Comparison of ENCODE assay signal across 21 cellular contexts in the genomic region with DNA sequence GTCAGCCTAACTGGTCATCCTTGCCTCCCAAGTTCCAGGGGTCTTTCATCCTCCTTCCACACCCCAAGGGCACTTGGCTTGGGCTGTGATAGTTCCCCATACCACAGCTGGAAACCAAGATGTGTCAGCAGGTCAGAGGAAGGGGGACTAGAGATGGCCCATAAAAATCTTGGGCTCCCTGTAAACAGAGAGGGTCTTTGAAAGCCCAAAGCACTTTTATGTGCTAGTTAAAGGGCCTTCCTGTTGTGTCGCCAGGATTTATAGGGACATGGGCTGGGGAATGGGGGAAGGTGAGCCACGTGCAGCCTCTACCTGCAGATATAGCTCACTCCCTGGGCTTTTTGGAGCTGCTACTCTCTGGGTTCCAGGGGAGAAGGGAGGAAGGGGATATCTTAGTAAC. TPM values are rescaled to one million over a fixed set of nuclear protein-coding genes. Genes with fewer than 3 reads are reported as not detected.
DNase-seq lines count a peak whose midpoint lies in the region; ATAC-seq and TF ChIP-seq lines count a peak whose summit lies in the region.
"Had no signal": no experiment of that assay in that cellular context is flagged by ENCODE, and none has a peak within 500 bp of the region (broad histone marks: within the 10 kb centered on the region; RNA-seq: fewer than 3 reads in every experiment).

No MANE protein-coding gene starts in this region.

- H3K9me2 ChIP-seq in PC-9 (ENCODE audit: insufficient read depth), result no peaks in the 10 kb centered on the region

- CTCF ChIA-PET in HEK293 (lab: Yijun Ruan, JAX), result interaction anchor here (0.5 to 12.4 kb wide), 4 partner anchors 10 to 1976 kb away, joined by 3 to 182 read pairs (median 4); no protein-coding TSS in a partner anchor
- CTCF ChIA-PET in PC-9 (lab: Charles Lee), result no interaction called here

- no peaks in the 10 kb centered on the region for H3K9me3 ChIP-seq in BLaER1
- H3K9me3 ChIP-seq in HEK293 (ENCODE audit: control insufficient read depth, insufficient read depth, low read depth, low read length), result no peaks in the 10 kb centered on the region
- H3K9me3 ChIP-seq in PC-9 (ENCODE audit: insufficient read depth, low read depth), result no peaks in the 10 kb centered on the region
- H3K9me3 ChIP-seq in smooth muscle cell (replicated peaks; ENCODE audit: low read depth), result no peaks in the 10 kb centered on the region
- H3K9me3 ChIP-seq: BE2C, Caco-2 had no signal

- H2AFZ ChIP-seq in PC-9, result no peak overlapping the region
- no peak overlapping the region for H2AFZ ChIP-seq in smooth muscle cell (ENCODE audit: low read depth)

- intact Hi-C loops in PC-9 (cut with micrococcal nuclease; ENCODE audit: unreplicated experiment), result loop anchor here (10.0 kb wide), 1 partner anchor 326 kb away; no protein-coding TSS in a partner anchor

- H3K27me3 ChIP-seq in BLaER1 (no peaks in the 10 kb centered on the region), PC-9 (ENCODE audit: insufficient read depth, low read depth) (no peaks in the 10 kb centered on the region), smooth muscle cell (ENCODE audit: low read depth) (no peaks in the 10 kb centered on the region)
- H3K27me3 ChIP-seq: BE2C had no signal

- no peak overlapping the region; the same call in 1 of the 2 replicates for H3K4me3 ChIP-seq in BLaER1
- H3K4me3 ChIP-seq in HEK293 (ENCODE audit: low read depth, low read length), result no peak overlapping the region
- no peak overlapping the region for H3K4me3 ChIP-seq in PC-9
- H3K4me3 ChIP-seq in smooth muscle cell, result no peak overlapping the region

- ATAC-seq in HG02588 (IDR thresholded peaks at IDR 0.05; ENCODE audit: unreplicated experiment), result no peak

- H3K36me3 ChIP-seq in BLaER1 (no peaks in the 10 kb centered on the region), HEK293 (ENCODE audit: control insufficient read depth in 2 of 2, insufficient read depth in 1 of 2, low read length in 2 of 2) (no peaks in the 10 kb centered on the region), PC-9 (ENCODE audit: low read depth) (no peaks in the 10 kb centered on the region), smooth muscle cell (ENCODE audit: low read depth) (no peaks in the 10 kb centered on the region)
- H3K36me3 ChIP-seq: BE2C had no signal

- peaks cover 4% of the 10 kb centered on the region for H3K79me2 ChIP-seq in PC-9 (ENCODE audit: low read depth)
- no peaks in the 10 kb centered on the region for H3K79me2 ChIP-seq in smooth muscle cell (ENCODE audit: low read depth)

- no TSS peak for BruUV-seq in PC-9 (replicated peaks; lab: Mats Ljungman, UMichigan)

- H4K20me1 ChIP-seq in BLaER1 (no peaks in the 10 kb centered on the region), PC-9 (ENCODE audit: insufficient read depth) (no peaks in the 10 kb centered on the region), smooth muscle cell (ENCODE audit: low read depth) (no peaks in the 10 kb centered on the region)

- DNase-seq in PC-9 (no peak), left kidney (ENCODE audit: low read depth, low spot score) (peak; percentile 35), 8988T (no peak), NCI-H2196 treated with DMSO at 0.1 percent for 48 hours (lab: John Stamatoyannopoulos, UW; ENCODE audit: unreplicated experiment) (no peak), smooth muscle cell (lab: John Stamatoyannopoulos, UW; ENCODE audit: unreplicated experiment) (no peak)
- DNase-seq: ACHN; BE2C; C1 segment of cervical spinal cord; Caco-2; Calu3; CD4-positive, alpha-beta memory T cell; CD4-positive, CD25-positive, alpha-beta regulatory T cell; CD8-positive, alpha-beta memory T cell; GF-D8 had no signal

- POLR2A ChIA-PET in HEK293 (lab: Yijun Ruan, JAX) (no interaction called here), PC-9 (lab: Charles Lee; ENCODE audit: unreplicated experiment) (no interaction called here)

- TF ChIP-seq CTCF in HEK293 (tag by site-specific recombination; IDR thresholded peaks at IDR 0.05), result no peak
- no peak for TF ChIP-seq CTCF in PC-9 (conservative IDR thresholded peaks at IDR 0.05)
- no peak for TF ChIP-seq CTCF in smooth muscle cell (IDR thresholded peaks at IDR 0.05; ENCODE audit: borderline replicate concordance, insufficient read depth, poor library complexity, severe bottlenecking)

- H3K4me1 ChIP-seq in BLaER1 (peaks cover 72% of the 10 kb centered on the region), HEK293 (ENCODE audit: control insufficient read depth, insufficient read depth, low read length) (no peaks in the 10 kb centered on the region), PC-9 (replicated peaks; ENCODE audit: insufficient read depth) (peaks cover 100% of the 10 kb centered on the region), smooth muscle cell (ENCODE audit: low read depth) (no peaks in the 10 kb centered on the region)
- H3K4me1 ChIP-seq: Caco-2 had no signal

- H3K9ac ChIP-seq in BLaER1, result peak overlapping the region; percentile 69
- no peak overlapping the region for H3K9ac ChIP-seq in smooth muscle cell (ENCODE audit: low read depth)

- H3F3A ChIP-seq in PC-9 (ENCODE audit: insufficient read depth, low read depth) (peaks cover 73% of the 10 kb centered on the region), smooth muscle cell (ENCODE audit: low read depth) (no peaks in the 10 kb centered on the region)

- 66% methylated on average over 2 of the region's 2 CpGs for WGBS in smooth muscle cell (ENCODE audit: low lambda C conversion rate)

- H3K4me2 ChIP-seq in BLaER1, result peak overlapping the region; percentile 92
- peak overlapping the region; percentile 68 for H3K4me2 ChIP-seq in PC-9
- H3K4me2 ChIP-seq in smooth muscle cell, result no peak overlapping the region

- H3K27ac ChIP-seq in BLaER1, result peak overlapping the region; percentile 92
- H3K27ac ChIP-seq in HEK293 (ENCODE audit: extremely low read depth, low read depth, low read length), result no peak overlapping the region
- peak overlapping the region; percentile 99 for H3K27ac ChIP-seq in PC-9
- H3K27ac ChIP-seq in smooth muscle cell (ENCODE audit: low read depth), result no peak overlapping the region
- H3K27ac ChIP-seq: 22Rv1 had no signal

TF ChIP-seq in HEK293, 187 proteins besides CTCF, POLR2A, EP300 and RAD21:
- TF ChIP-seq ZIC2 (tag by site-specific recombination; IDR thresholded peaks at IDR 0.05) (peak; percentile 95), ZNF354C (tag by site-specific recombination; IDR thresholded peaks at IDR 0.05; ENCODE audit: borderline replicate concordance, low read depth) (no peak), ZFHX2 (tag by site-specific recombination; conservative IDR thresholded peaks at IDR 0.05) (0 out of 2 replicates have a peak, but pooled peaks have one; percentile 18), ZSCAN23 (tag by site-specific recombination; IDR thresholded peaks at IDR 0.05) (no peak)
TF ChIP-seq in HEK293: peak in this region for 2.

RNA-seq across cellular contexts. Expression of a gene that starts 11.9 kb away (rescaled TPM):
- total RNA-seq in PC-9 (2021), result 0.24 and 0.28 TPM in 2 replicates
- not detected in 2 replicates for total RNA-seq in smooth muscle cell
- polyA plus RNA-seq in smooth muscle cell, result not detected in 2 replicates
- total RNA-seq: A673; Caco-2; Calu3; CD4-positive, alpha-beta memory T cell; CD4-positive, CD25-positive, alpha-beta regulatory T cell; CD8-positive, alpha-beta memory T cell had no signal
- polyA plus RNA-seq: AG04450; CD14-positive monocyte; CD4-positive, alpha-beta memory T cell; CD4-positive, CD25-positive, alpha-beta regulatory T cell; CD8-positive, alpha-beta memory T cell had no signal

RNA-seq across cellular contexts. Expression of a gene that starts 29.9 kb away (rescaled TPM):
- not detected in 2 replicates for total RNA-seq in PC-9 (2021)
- total RNA-seq in smooth muscle cell, result not detected in 2 replicates
- polyA plus RNA-seq in smooth muscle cell, result not detected in 2 replicates
- total RNA-seq: Caco-2; Calu3; CD4-positive, alpha-beta memory T cell; CD4-positive, CD25-positive, alpha-beta regulatory T cell; CD8-positive, alpha-beta memory T cell had no signal
- polyA plus RNA-seq: AG04450; CD14-positive monocyte; CD4-positive, alpha-beta memory T cell; CD4-positive, CD25-positive, alpha-beta regulatory T cell; CD8-positive, alpha-beta memory T cell had no signal

RNA-seq across cellular contexts. Expression of a gene that starts 50.0 kb away (rescaled TPM):
- total RNA-seq in PC-9 (2021), result 3.2 and 4.5 TPM in 2 replicates
- 4.0 and 5.6 TPM in 2 replicates for total RNA-seq in smooth muscle cell
- polyA plus RNA-seq in smooth muscle cell, result 3.2 and 4.2 TPM in 2 replicates
- total RNA-seq: A673; Caco-2; CD4-positive, alpha-beta memory T cell; CD4-positive, CD25-positive, alpha-beta regulatory T cell had no signal
- polyA plus RNA-seq: CD14-positive monocyte; CD4-positive, alpha-beta memory T cell; CD4-positive, CD25-positive, alpha-beta regulatory T cell; CD8-positive, alpha-beta memory T cell had no signal

Comparison
In these comparisons a context has a peak if more than half of its experiments do, and no peak if none do; other contexts are left out.
1. H3K27ac ChIP-seq: peak in BLaER1 (single experiment) and PC-9 (single experiment); none in HEK293 (single experiment) and smooth muscle cell (single experiment).